9 cellular contexts compared by ENCODE assay signal in the genomic region with DNA sequence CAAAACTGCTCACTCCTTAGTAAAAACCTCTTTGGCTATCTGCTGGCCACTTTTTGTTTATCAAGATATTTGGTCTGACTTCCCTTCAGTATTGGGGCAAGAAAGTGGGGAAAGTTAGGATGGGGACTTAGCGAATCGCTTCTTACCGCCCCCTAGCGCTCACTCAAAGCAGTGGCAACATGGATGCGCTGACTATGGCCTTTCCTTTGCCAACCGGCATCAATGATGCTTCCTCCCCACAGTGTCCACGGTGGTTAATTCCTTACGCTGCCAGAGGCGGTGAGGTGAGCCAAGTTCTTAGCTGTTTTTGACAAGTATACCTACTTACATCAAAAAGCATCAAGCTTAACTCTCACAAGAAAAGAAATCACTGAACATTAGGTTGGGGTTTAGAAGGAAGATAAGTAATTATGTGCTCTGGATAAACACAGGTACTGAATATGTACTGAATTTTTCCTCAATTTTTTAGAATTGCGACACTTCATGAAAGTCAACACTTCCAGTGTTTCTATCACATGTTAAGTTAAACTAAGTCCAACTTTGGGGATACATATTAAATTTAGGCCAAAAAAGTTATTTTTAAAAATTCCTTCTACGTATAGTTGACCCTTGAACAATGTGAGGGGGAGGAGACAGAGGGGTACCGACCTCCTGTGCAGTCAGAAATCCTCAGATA.
A peak's percentile ranks its signal among the peaks of the same experiment; 100 is the strongest.
DNase-seq lines count a peak whose midpoint lies in the region; ATAC-seq and TF ChIP-seq lines count a peak whose summit lies in the region.
"Had no signal": no experiment of that assay in that cellular context is flagged by ENCODE, and none has a peak within 500 bp of the region (broad histone marks: within the 10 kb centered on the region; RNA-seq: fewer than 3 reads in every experiment).

No MANE protein-coding gene starts in this region.

- TF ChIP-seq EP300 in sigmoid colon (IDR thresholded peaks at IDR 0.05): no peak

- peak overlapping the region; percentile 13 for H3K27ac Mint-ChIP-seq in central memory CD8-positive, alpha-beta T cell (ENCODE audit: low read depth)
- H3K27ac Mint-ChIP-seq in mesothelial cell of epicardium: no peak overlapping the region

- no peaks in the 10 kb centered on the region for H3K36me3 ChIP-seq in sigmoid colon
- H3K36me3 ChIP-seq: SJCRH30 had no signal

- no peak for ATAC-seq in central memory CD8-positive, alpha-beta T cell (replicated peaks; ENCODE audit: extremely low read depth, poor library complexity, severe bottlenecking)

- H3K27me3 ChIP-seq in sigmoid colon: no peaks in the 10 kb centered on the region
- H3K27me3 ChIP-seq: SJCRH30 had no signal

- intact Hi-C loops in sigmoid colon (cut with DNase I): no loop called here

- TF ChIP-seq POLR2A in sigmoid colon (IDR thresholded peaks at IDR 0.05): no peak

- 82 to 92% methylated on average over 12 of the region's 12 CpGs for WGBS in sigmoid colon, 2 donors

- H3K4me3 Mint-ChIP-seq in central memory CD8-positive, alpha-beta T cell: no peak overlapping the region
- H3K4me3 Mint-ChIP-seq in mesothelial cell of epicardium: no peak overlapping the region

- H3K4me3 ChIP-seq in sigmoid colon: no peak overlapping the region
- H3K4me3 ChIP-seq: SJCRH30 had no signal

- no peaks in the 10 kb centered on the region for H3K9me3 Mint-ChIP-seq in central memory CD8-positive, alpha-beta T cell
- H3K9me3 Mint-ChIP-seq in mesothelial cell of epicardium: no peaks in the 10 kb centered on the region

- no peak overlapping the region for H3K27ac ChIP-seq in sigmoid colon
- H3K27ac ChIP-seq: SJCRH30 had no signal

- no peaks in the 10 kb centered on the region for H3K9me3 ChIP-seq in sigmoid colon
- H3K9me3 ChIP-seq: SJCRH30 had no signal

- peak; percentile 43 for DNase-seq in Daoy (ENCODE audit: low read depth)
- peak; percentile 25 for DNase-seq in HuH-7 (ENCODE audit: low spot score)
- no peak for DNase-seq in central memory CD8-positive, alpha-beta T cell (ENCODE audit: low spot score in 2 of 2)
- no peak for DNase-seq in mesothelial cell of epicardium (ENCODE audit: low spot score in 2 of 2, unreplicated experiment in 2 of 2)
- no peak for DNase-seq in AG08396 (ENCODE audit: low spot score)
- DNase-seq in globus pallidus (ENCODE audit: low spot score): no peak
- no peak for DNase-seq in sigmoid colon
- DNase-seq: activated gamma-delta T cell treated with Interleukin-2 at 50 U/mL for 16 hours had no signal

- peak; percentile 46 for TF ChIP-seq CTCF in mesothelial cell of epicardium (IDR thresholded peaks at IDR 0.05; ENCODE audit: unreplicated experiment)
- TF ChIP-seq CTCF in sigmoid colon (IDR thresholded peaks at IDR 0.05): no peak

- no peaks in the 10 kb centered on the region for H3K4me1 ChIP-seq in sigmoid colon

- H3K27me3 Mint-ChIP-seq in central memory CD8-positive, alpha-beta T cell: no peaks in the 10 kb centered on the region
- H3K27me3 Mint-ChIP-seq in mesothelial cell of epicardium (ENCODE audit: low read depth): peaks cover 3% of the 10 kb centered on the region

- H3K36me3 Mint-ChIP-seq in central memory CD8-positive, alpha-beta T cell (ENCODE audit: insufficient read depth): no peaks in the 10 kb centered on the region
- H3K36me3 Mint-ChIP-seq in mesothelial cell of epicardium: no peaks in the 10 kb centered on the region

- peaks cover 29% of the 10 kb centered on the region for H3K4me1 Mint-ChIP-seq in central memory CD8-positive, alpha-beta T cell
- peaks cover 21% of the 10 kb centered on the region for H3K4me1 Mint-ChIP-seq in mesothelial cell of epicardium

Comparison
In these comparisons a context has a peak if more than half of its experiments do, and no peak if none do; other contexts are left out.
1. DNase-seq: peak in Daoy (single experiment) and HuH-7 (single experiment); none in central memory CD8-positive, alpha-beta T cell (0 of 2), mesothelial cell of epicardium (0 of 2), AG08396 (single experiment), globus pallidus (single experiment) and sigmoid colon (single experiment).